In the genomic region with DNA sequence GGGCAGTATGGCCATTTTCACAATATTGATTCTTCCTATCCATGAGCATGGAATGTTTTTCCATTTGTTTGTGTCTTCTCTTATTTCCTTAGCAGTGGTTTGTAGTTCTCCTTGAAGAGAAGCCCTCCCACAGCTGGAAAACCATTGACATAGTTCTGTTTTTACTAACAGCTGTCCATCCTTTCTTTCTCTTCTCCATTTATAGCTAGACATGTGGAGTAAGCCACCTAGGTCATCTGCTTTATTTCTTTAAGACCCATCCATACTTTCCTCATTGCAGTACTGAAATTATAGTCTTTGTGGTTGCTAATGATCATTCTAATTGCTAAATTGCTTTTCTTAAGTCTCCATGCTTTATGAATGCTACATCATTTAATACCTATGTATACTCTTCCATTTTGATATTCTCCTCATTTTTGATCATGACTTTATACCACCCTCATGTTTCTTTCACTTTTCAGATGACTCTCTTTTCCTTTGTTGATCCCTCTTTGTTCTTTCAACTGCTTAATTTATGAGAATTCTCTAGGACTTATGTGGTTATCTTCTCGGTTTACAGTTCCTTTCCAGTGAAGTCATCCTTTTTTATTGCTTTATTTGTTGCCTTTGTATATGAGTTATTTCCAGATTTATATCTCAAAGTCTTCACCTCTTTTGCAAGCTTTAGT, we compare ENCODE assay signal across 9 cellular contexts.
A peak's percentile ranks its signal among the peaks of the same experiment; 100 is the strongest.
DNase-seq lines count a peak whose midpoint lies in the region; ATAC-seq and TF ChIP-seq lines count a peak whose summit lies in the region.
"Had no signal": no experiment of that assay in that cellular context is flagged by ENCODE, and none has a peak within 500 bp of the region (broad histone marks: within the 10 kb centered on the region; RNA-seq: fewer than 3 reads in every experiment).

No MANE protein-coding gene starts in this region.

- no peaks in the 10 kb centered on the region for H3K9me3 ChIP-seq in CD8-positive, alpha-beta T cell (ENCODE audit: low read length)
- no peaks in the 10 kb centered on the region for H3K9me3 ChIP-seq in naive thymus-derived CD4-positive, alpha-beta T cell (ENCODE audit: control insufficient read depth in 2 of 3, low read length in 3 of 3)
- H3K9me3 ChIP-seq in left lung: peaks cover 0 to 4% of the 10 kb centered on the region in 2 donors

- no peaks in the 10 kb centered on the region for H3K27me3 Mint-ChIP-seq in CD8-positive, alpha-beta T cell (ENCODE audit: low read depth)
- H3K27me3 Mint-ChIP-seq in naive thymus-derived CD4-positive, alpha-beta T cell: no peaks in the 10 kb centered on the region
- H3K27me3 Mint-ChIP-seq: dendritic cell treated with granulocyte-macrophage colony-stimulating factor and Interleukin-4, amounts not matched to agents 40 ng/mL and 50 ng/mL, for 4 days had no signal

- H3K27me3 ChIP-seq in CD8-positive, alpha-beta T cell (ENCODE audit: insufficient read depth, low read length): no peaks in the 10 kb centered on the region
- H3K27me3 ChIP-seq in naive thymus-derived CD4-positive, alpha-beta T cell (ENCODE audit: control insufficient read depth in 2 of 2, insufficient read depth in 2 of 2, low read length in 2 of 2): no peaks in the 10 kb centered on the region
- H3K27me3 ChIP-seq in left lung: no peaks in the 10 kb centered on the region

- TF ChIP-seq CTCF in CD8-positive, alpha-beta T cell (IDR thresholded peaks at IDR 0.05): no peak
- TF ChIP-seq CTCF in left lung (IDR thresholded peaks at IDR 0.05): no peak

- no peak overlapping the region for H3K4me3 Mint-ChIP-seq in CD8-positive, alpha-beta T cell
- H3K4me3 Mint-ChIP-seq in naive thymus-derived CD4-positive, alpha-beta T cell: peak overlapping the region in 3 of 10 donors; percentile 46 to 66 (median 51)
- H3K4me3 Mint-ChIP-seq: dendritic cell treated with granulocyte-macrophage colony-stimulating factor and Interleukin-4, amounts not matched to agents 40 ng/mL and 50 ng/mL, for 4 days had no signal

- peaks cover 8% of the 10 kb centered on the region for H3K36me3 ChIP-seq in CD8-positive, alpha-beta T cell (ENCODE audit: insufficient read depth, low read length)
- H3K36me3 ChIP-seq in naive thymus-derived CD4-positive, alpha-beta T cell (ENCODE audit: control insufficient read depth in 2 of 3, insufficient read depth in 3 of 3, low read length in 3 of 3): peaks cover 7 to 17% (median 13%) of the 10 kb centered on the region in 3 experiments
- peaks cover 0 to 68% of the 10 kb centered on the region in 2 donors for H3K36me3 ChIP-seq in left lung

- H3K4me1 Mint-ChIP-seq in CD8-positive, alpha-beta T cell (ENCODE audit: low read depth): peaks cover 32% of the 10 kb centered on the region
- H3K4me1 Mint-ChIP-seq in naive thymus-derived CD4-positive, alpha-beta T cell: peaks cover 14 to 35% (median 28%) of the 10 kb centered on the region in 7 donors

- no peak for ATAC-seq in CD8-positive, alpha-beta T cell
- no peak for ATAC-seq in naive thymus-derived CD4-positive, alpha-beta T cell
- ATAC-seq in left lung (no peak), HG02973 (IDR thresholded peaks at IDR 0.05; ENCODE audit: unreplicated experiment) (no peak)

- intact Hi-C loops in CD8-positive, alpha-beta T cell (cut with DNase I, micrococcal nuclease): no loop called here
- intact Hi-C loops in naive thymus-derived CD4-positive, alpha-beta T cell (cut with micrococcal nuclease): no loop called here
- intact Hi-C loops in cardiac septum (cut with DNase I) (no loop called here), left lung (cut with DNase I) (no loop called here)

- no peak for TF ChIP-seq POLR2A in erythroblast (IDR thresholded peaks at IDR 0.05; ENCODE audit: low read length)

- no peak overlapping the region for H3K27ac ChIP-seq in CD8-positive, alpha-beta T cell (ENCODE audit: low read depth, low read length)
- no peak overlapping the region for H3K27ac ChIP-seq in naive thymus-derived CD4-positive, alpha-beta T cell (ENCODE audit: low read depth, low read length)
- H3K27ac ChIP-seq in left lung: no peak overlapping the region

- H3K9me3 Mint-ChIP-seq in CD8-positive, alpha-beta T cell: peaks cover 3% of the 10 kb centered on the region
- peaks cover 0 to 14% (median 3%) of the 10 kb centered on the region in 11 donors for H3K9me3 Mint-ChIP-seq in naive thymus-derived CD4-positive, alpha-beta T cell
- H3K9me3 Mint-ChIP-seq: dendritic cell treated with granulocyte-macrophage colony-stimulating factor and Interleukin-4, amounts not matched to agents 40 ng/mL and 50 ng/mL, for 4 days had no signal

- POLR2A ChIA-PET in CD8-positive, alpha-beta T cell (lab: Charles Lee): interaction anchor here (0.7 kb wide), 1 partner anchor 155 kb away, joined by 3 read pairs; no protein-coding TSS in a partner anchor
- POLR2A ChIA-PET in naive thymus-derived CD4-positive, alpha-beta T cell (lab: Charles Lee): interaction anchor here (0.9 kb wide), 1 partner anchor 9 kb away, joined by 3 read pairs; no protein-coding TSS in a partner anchor

- H3K27ac Mint-ChIP-seq in CD8-positive, alpha-beta T cell: peak overlapping the region; percentile 0
- peak overlapping the region in 7 of 9 donors; percentile 4 to 80 (median 44) for H3K27ac Mint-ChIP-seq in naive thymus-derived CD4-positive, alpha-beta T cell
- H3K27ac Mint-ChIP-seq: dendritic cell treated with granulocyte-macrophage colony-stimulating factor and Interleukin-4, amounts not matched to agents 40 ng/mL and 50 ng/mL, for 4 days had no signal

- H3K36me3 Mint-ChIP-seq in CD8-positive, alpha-beta T cell: peaks cover 74% of the 10 kb centered on the region
- peaks cover 16 to 68% (median 53%) of the 10 kb centered on the region in 5 donors for H3K36me3 Mint-ChIP-seq in naive thymus-derived CD4-positive, alpha-beta T cell

- no peak overlapping the region for H3K4me3 ChIP-seq in CD8-positive, alpha-beta T cell (ENCODE audit: low read depth, low read length)
- no peak overlapping the region for H3K4me3 ChIP-seq in naive thymus-derived CD4-positive, alpha-beta T cell (ENCODE audit: low read length)
- no peak overlapping the region for H3K4me3 ChIP-seq in left lung

- no peak for DNase-seq in CD8-positive, alpha-beta T cell
- DNase-seq in HS-5 (ENCODE audit: low read depth) (peak; percentile 61), amniotic epithelial cell (ENCODE audit: low read depth) (peak; percentile 94), cardiac septum (ENCODE audit: low spot score) (no peak), erythroblast (lab: John Stamatoyannopoulos, UW) (no peak), left lung (no peak)
- DNase-seq in naive thymus-derived CD4-positive, alpha-beta T cell: no peak

- H3K4me1 ChIP-seq in CD8-positive, alpha-beta T cell (ENCODE audit: insufficient read depth, low read length): no peaks in the 10 kb centered on the region
- peaks cover 3 to 8% of the 10 kb centered on the region in 2 donors for H3K4me1 ChIP-seq in naive thymus-derived CD4-positive, alpha-beta T cell (ENCODE audit: control insufficient read depth in 2 of 2, insufficient read depth in 2 of 2, low read length in 2 of 2)
- no peaks in the 10 kb centered on the region for H3K4me1 ChIP-seq in left lung

- CTCF ChIA-PET in CD8-positive, alpha-beta T cell (lab: Charles Lee): no interaction called here
- CTCF ChIA-PET in naive thymus-derived CD4-positive, alpha-beta T cell (lab: Charles Lee): no interaction called here

Comparison
In these comparisons a context has a peak if more than half of its experiments do, and no peak if none do; other contexts are left out.
1. DNase-seq: peak in HS-5 (single experiment) and amniotic epithelial cell (single experiment); none in CD8-positive, alpha-beta T cell (0 of 7), naive thymus-derived CD4-positive, alpha-beta T cell (0 of 9), cardiac septum (single experiment), erythroblast (0 of 2) and left lung (0 of 2).